In genomic region chr17:19753049-19753444, GRCh38 we compare ENCODE assay signal across 8 cellular contexts. TPM values are rescaled to one million over a fixed set of nuclear protein-coding genes. Genes with fewer than 3 reads are reported as not detected.
A peak's percentile ranks its signal among the peaks of the same experiment; 100 is the strongest.
DNase-seq lines count a peak whose midpoint lies in the region; ATAC-seq and TF ChIP-seq lines count a peak whose summit lies in the region.

No MANE protein-coding gene starts in this region.

- H3K36me3 ChIP-seq in right atrium auricular region: no peaks in the 10 kb centered on the region

- H3K4me3 ChIP-seq in right atrium auricular region: no peak overlapping the region

- H3K27ac ChIP-seq in right atrium auricular region (peak overlapping the region in 1 of 2 donors; percentile 29), substantia nigra (ENCODE audit: low read depth, low read length, poor library complexity, severe bottlenecking) (peak overlapping the region; percentile 86)

- H3K27me3 ChIP-seq in right atrium auricular region: no peaks in the 10 kb centered on the region

- ATAC-seq in Right ventricle myocardium inferior (peak; percentile 87), HG03442 (IDR thresholded peaks at IDR 0.05; ENCODE audit: unreplicated experiment) (no peak)

- DNase-seq in Right ventricle myocardium inferior (ENCODE audit: missing footprints) (peak; percentile 80), right atrium auricular region (ENCODE audit: low spot score) (no peak), amniotic stem cell (lab: John Stamatoyannopoulos, UW) (peak; percentile 69), iPS-NIHi11 (ENCODE audit: low spot score) (peak; percentile 71), substantia nigra (lab: John Stamatoyannopoulos, UW) (peak in 45 of 49 donors; percentile 16 to 93 (median 61)), NCI-H128 (lab: John Stamatoyannopoulos, UW; ENCODE audit: unreplicated experiment) (no peak)
- no peak for DNase-seq in stimulated activated CD4-positive, alpha-beta T cell treated with anti-CD3 and anti-CD28 coated beads, Interleukin-15, amount 100 ng/mL, for 24 hours

- no peaks in the 10 kb centered on the region for H3K9me3 ChIP-seq in right atrium auricular region

- no peak for TF ChIP-seq CTCF in right atrium auricular region (IDR thresholded peaks at IDR 0.05)

- peaks cover 0 to 5% of the 10 kb centered on the region in 2 donors for H3K4me1 ChIP-seq in right atrium auricular region

- intact Hi-C loops in Right ventricle myocardium inferior (cut with DNase I): loop anchor here (5.0 to 10.0 kb wide), 2 partner anchors 48 to 106 kb away; partner anchors contain the start of gene ALDH3A2

RNA-seq across cellular contexts. Expression of gene ALDH3A1, which starts 4.9 kb away (rescaled TPM):
- total RNA-seq in Right ventricle myocardium inferior (not detected), right atrium auricular region (1 to 10 TPM in 1 of 2 donors, under 1 TPM in 1; 0.22 to 1.8 TPM)

RNA-seq across cellular contexts. Expression of gene SLC47A2, which starts 36.7 kb away (rescaled TPM):
- total RNA-seq in Right ventricle myocardium inferior (not detected), right atrium auricular region (not detected)

Comparison
In these comparisons a context has a peak if more than half of its experiments do, and no peak if none do; other contexts are left out.
1. DNase-seq: peak in Right ventricle myocardium inferior (single experiment), amniotic stem cell (single experiment), iPS-NIHi11 (single experiment) and substantia nigra (45 of 49); none in right atrium auricular region (single experiment), NCI-H128 (single experiment) and stimulated activated CD4-positive, alpha-beta T cell treated with anti-CD3 and anti-CD28 coated beads, Interleukin-15, amount 100 ng/mL, for 24 hours (single experiment).